In genomic region chr6:89986650-89987074, GRCh38 we compare ENCODE assay signal across 12 cellular contexts.
A peak's percentile ranks its signal among the peaks of the same experiment; 100 is the strongest.
DNase-seq lines count a peak whose midpoint lies in the region; ATAC-seq and TF ChIP-seq lines count a peak whose summit lies in the region.
"Had no signal": no experiment of that assay in that cellular context is flagged by ENCODE, and none has a peak within 500 bp of the region (broad histone marks: within the 10 kb centered on the region; RNA-seq: fewer than 3 reads in every experiment).

No MANE protein-coding gene starts in this region.

- H3K27ac Mint-ChIP-seq in activated T-helper 2 cell treated with anti-CD3 and anti-CD28 coated beads, Interferon-gamma antibody, Interleukin-2, Interleukin-4, amounts not matched to agents 10 μg/mL and 5 μg/mL and 100 μg/mL, durations not matched to agents 14 hours and 24 hours and 36 hours = peak overlapping the region; percentile 77

- no peak for ATAC-seq in left lobe of liver
- no peak for ATAC-seq in GM19467 (IDR thresholded peaks at IDR 0.05; ENCODE audit: unreplicated experiment)
- no peak for ATAC-seq in GM21786 (IDR thresholded peaks at IDR 0.05; ENCODE audit: unreplicated experiment)
- ATAC-seq: mucosa of descending colon, Right ventricle myocardium inferior had no signal

- peaks cover 83% of the 10 kb centered on the region for H3K36me3 Mint-ChIP-seq in activated T-helper 2 cell treated with anti-CD3 and anti-CD28 coated beads, Interferon-gamma antibody, Interleukin-2, Interleukin-4, amounts not matched to agents 10 μg/mL and 5 μg/mL and 100 μg/mL, durations not matched to agents 14 hours and 24 hours and 36 hours (ENCODE audit: low read depth)

- peaks cover 62% of the 10 kb centered on the region for H3K4me1 Mint-ChIP-seq in activated T-helper 2 cell treated with anti-CD3 and anti-CD28 coated beads, Interferon-gamma antibody, Interleukin-2, Interleukin-4, amounts not matched to agents 10 μg/mL and 5 μg/mL and 100 μg/mL, durations not matched to agents 14 hours and 24 hours and 36 hours (ENCODE audit: low read depth)

- DNase-seq in AG04449 (ENCODE audit: low read depth, low spot score) = peak; percentile 77
- peak; percentile 49 for DNase-seq in GM03348 (ENCODE audit: low spot score)
- DNase-seq in activated T-helper 2 cell treated with anti-CD3 and anti-CD28 coated beads, Interferon-gamma antibody, Interleukin-2, Interleukin-4, amounts not matched to agents 10 μg/mL and 5 μg/mL and 100 μg/mL, durations not matched to agents 14 hours and 24 hours and 36 hours (ENCODE audit: low spot score) = no peak
- DNase-seq in kidney tubule cell (ENCODE audit: low spot score) = peak; percentile 88
- DNase-seq in left lobe of liver (ENCODE audit: low spot score) = no peak
- no peak for DNase-seq in DMS153 treated with DMSO at 0.1 percent for 48 hours (lab: John Stamatoyannopoulos, UW; ENCODE audit: unreplicated experiment)
- DNase-seq: activated CD4-positive, alpha-beta T cell treated with anti-CD3 and anti-CD28 coated beads for 4 hours; mucosa of descending colon; NCI-H1436 treated with DMSO at 0.1 percent for 48 hours had no signal

- intact Hi-C loops in activated T-helper 2 cell treated with anti-CD3 and anti-CD28 coated beads, Interferon-gamma antibody, Interleukin-2, Interleukin-4, amounts not matched to agents 10 μg/mL and 5 μg/mL and 100 μg/mL, durations not matched to agents 14 hours and 24 hours and 36 hours (cut with micrococcal nuclease) = loop anchor here (2.0 kb wide), 1 partner anchor 34 kb away; no protein-coding TSS in a partner anchor

- H3K27me3 Mint-ChIP-seq in activated T-helper 2 cell treated with anti-CD3 and anti-CD28 coated beads, Interferon-gamma antibody, Interleukin-2, Interleukin-4, amounts not matched to agents 10 μg/mL and 5 μg/mL and 100 μg/mL, durations not matched to agents 14 hours and 24 hours and 36 hours (ENCODE audit: low read depth) = no peaks in the 10 kb centered on the region

- CTCF ChIA-PET in AG04449 (lab: Yijun Ruan, JAX) = interaction anchor here (0.7 to 1.8 kb wide), 9 partner anchors 9 to 438 kb away, joined by 3 to 9 read pairs (median 6); no protein-coding TSS in a partner anchor

- POLR2A ChIA-PET in AG04449 (lab: Yijun Ruan, JAX) = interaction anchor here (0.6 to 2.2 kb wide), 6 partner anchors 9 to 309 kb away, joined by 3 to 8 read pairs (median 4); no protein-coding TSS in a partner anchor

- no peak overlapping the region for H3K4me3 ChIP-seq in AG04449 (ENCODE audit: low read depth, low read length)
- H3K4me3 ChIP-seq: mucosa of descending colon had no signal

- TF ChIP-seq CTCF in AG04449 (IDR thresholded peaks at IDR 0.05; ENCODE audit: insufficient read depth, low read length, missing control alignments) = no peak

- no peaks in the 10 kb centered on the region for H3K9me3 Mint-ChIP-seq in activated T-helper 2 cell treated with anti-CD3 and anti-CD28 coated beads, Interferon-gamma antibody, Interleukin-2, Interleukin-4, amounts not matched to agents 10 μg/mL and 5 μg/mL and 100 μg/mL, durations not matched to agents 14 hours and 24 hours and 36 hours

- H3K4me3 Mint-ChIP-seq in activated T-helper 2 cell treated with anti-CD3 and anti-CD28 coated beads, Interferon-gamma antibody, Interleukin-2, Interleukin-4, amounts not matched to agents 10 μg/mL and 5 μg/mL and 100 μg/mL, durations not matched to agents 14 hours and 24 hours and 36 hours (ENCODE audit: low read depth) = no peak overlapping the region

Comparison
In these comparisons a context has a peak if more than half of its experiments do, and no peak if none do; other contexts are left out.
1. DNase-seq: peak in AG04449 (single experiment), GM03348 (single experiment) and kidney tubule cell (single experiment); none in activated T-helper 2 cell treated with anti-CD3 and anti-CD28 coated beads, Interferon-gamma antibody, Interleukin-2, Interleukin-4, amounts not matched to agents 10 μg/mL and 5 μg/mL and 100 μg/mL, durations not matched to agents 14 hours and 24 hours and 36 hours (single experiment), left lobe of liver (single experiment) and DMS153 treated with DMSO at 0.1 percent for 48 hours (single experiment).